10 cellular contexts compared by ENCODE assay signal in genomic region chr10:24822557-24822956, GRCh38.
DNase-seq lines count a peak whose midpoint lies in the region; ATAC-seq and TF ChIP-seq lines count a peak whose summit lies in the region.
"Had no signal": no experiment of that assay in that cellular context is flagged by ENCODE, and none has a peak within 500 bp of the region (broad histone marks: within the 10 kb centered on the region; RNA-seq: fewer than 3 reads in every experiment).

No MANE protein-coding gene starts in this region.

- peak overlapping the region; percentile 38 for H3K27ac ChIP-seq in angular gyrus (ENCODE audit: low read depth, low read length)
- H3K27ac ChIP-seq: cardiac muscle cell, HL-60 had no signal

- H3K4me3 Mint-ChIP-seq in type B pancreatic cell (no peak overlapping the region), mesothelial cell of epicardium (no peak overlapping the region)

- H3K9me3 Mint-ChIP-seq in type B pancreatic cell (no peaks in the 10 kb centered on the region), mesothelial cell of epicardium (no peaks in the 10 kb centered on the region)

- no peak for TF ChIP-seq CTCF in type B pancreatic cell (conservative IDR thresholded peaks at IDR 0.05)
- TF ChIP-seq CTCF in mesothelial cell of epicardium (IDR thresholded peaks at IDR 0.05; ENCODE audit: unreplicated experiment), result no peak

- H3K27ac Mint-ChIP-seq in type B pancreatic cell (no peak overlapping the region), mesothelial cell of epicardium (no peak overlapping the region)

- intact Hi-C loops in Right ventricle myocardium inferior (cut with DNase I), result no loop called here

- DNase-seq in COLO829 (ENCODE audit: low spot score) (peak; percentile 80), GM19240 (ENCODE audit: insufficient read length, low spot score) (peak; percentile 9), Right ventricle myocardium inferior (ENCODE audit: missing footprints) (no peak), type B pancreatic cell (ENCODE audit: extremely low spot score, unreplicated experiment) (no peak), mesothelial cell of epicardium (ENCODE audit: low spot score in 2 of 2, unreplicated experiment in 2 of 2) (no peak)

- ATAC-seq in HG03025 (IDR thresholded peaks at IDR 0.05; ENCODE audit: low FRiP score, unreplicated experiment), result peak; percentile 79
- ATAC-seq in Right ventricle myocardium inferior, result no peak
- ATAC-seq in HG03354 (IDR thresholded peaks at IDR 0.05; ENCODE audit: poor library complexity, severe bottlenecking, unreplicated experiment), result no peak

- H3K4me1 Mint-ChIP-seq in type B pancreatic cell (ENCODE audit: unreplicated experiment) (peaks cover 4% of the 10 kb centered on the region), mesothelial cell of epicardium (peaks cover 19% of the 10 kb centered on the region)

- no peaks in the 10 kb centered on the region for H3K36me3 Mint-ChIP-seq in type B pancreatic cell
- H3K36me3 Mint-ChIP-seq in mesothelial cell of epicardium, result no peaks in the 10 kb centered on the region

- no peaks in the 10 kb centered on the region for H3K27me3 Mint-ChIP-seq in type B pancreatic cell
- H3K27me3 Mint-ChIP-seq in mesothelial cell of epicardium (ENCODE audit: low read depth), result no peaks in the 10 kb centered on the region

Comparison
In these comparisons a context has a peak if more than half of its experiments do, and no peak if none do; other contexts are left out.
1. DNase-seq: peak in COLO829 (single experiment) and GM19240 (single experiment); none in Right ventricle myocardium inferior (single experiment), type B pancreatic cell (single experiment) and mesothelial cell of epicardium (0 of 2).